Comparison of ENCODE assay signal across 13 cellular contexts in the genomic region with DNA sequence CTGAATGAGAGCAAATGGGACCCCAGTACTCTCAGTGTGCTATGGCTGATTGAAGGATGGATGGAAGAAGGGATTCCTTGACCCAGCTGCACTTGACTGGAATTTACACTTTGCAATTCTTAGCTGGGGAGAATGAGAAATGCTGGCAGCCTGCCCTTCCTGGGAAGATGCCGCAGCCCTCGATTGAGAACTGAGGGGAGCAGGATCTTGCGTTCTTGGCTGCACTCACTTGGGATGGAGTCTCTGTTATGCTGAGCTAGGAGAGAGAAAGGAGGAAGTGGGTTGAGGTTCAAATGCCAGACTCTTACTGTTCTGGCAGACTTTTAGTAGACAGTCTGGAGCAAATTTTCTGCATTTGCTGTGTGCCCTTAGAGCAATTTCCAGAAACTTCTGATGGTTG.
"Had no signal": no experiment of that assay in that cellular context is flagged by ENCODE, and none has a peak within 500 bp of the region (broad histone marks: within the 10 kb centered on the region; RNA-seq: fewer than 3 reads in every experiment).

No MANE protein-coding gene starts in this region.

- H3K4me2 ChIP-seq: SK-N-SH had no signal

- H2AFZ ChIP-seq: parathyroid adenoma had no signal

- H3K36me3 ChIP-seq: adrenal gland, heart left ventricle, upper lobe of left lung had no signal

- H3K4me3 ChIP-seq: adrenal gland, dorsolateral prefrontal cortex, heart left ventricle, skin epidermis, upper lobe of left lung had no signal

- H3K9me3 ChIP-seq: adrenal gland, heart left ventricle, SK-N-SH, upper lobe of left lung had no signal

- DNase-seq: activated CD4-positive, alpha-beta T cell treated with anti-CD3 and anti-CD28 coated beads, Interleukin-2, amount 10 ng/mL, durations not matched to agents 24 days and 14 days; activated CD8-positive, alpha-beta memory T cell treated with anti-CD3 and anti-CD28 coated beads for 24 hours; activated naive CD4-positive, alpha-beta T cell treated with anti-CD3 and anti-CD28 coated beads, Interleukin-2, amount 10 ng/mL, durations not matched to agents 7 days and 5 days; activated T-cell treated with anti-CD3 and anti-CD28 coated beads for 4 hours; dorsolateral prefrontal cortex; islet precursor cell; SK-N-SH; upper lobe of left lung had no signal

- ATAC-seq: WTC11 had no signal

- H3K79me2 ChIP-seq: parathyroid adenoma had no signal

- H3K4me1 ChIP-seq: adrenal gland, heart left ventricle, parathyroid adenoma, upper lobe of left lung had no signal

- H3K9ac ChIP-seq: parathyroid adenoma, SK-N-SH had no signal

- H3K27ac ChIP-seq: adrenal gland, dorsolateral prefrontal cortex, heart left ventricle, parathyroid adenoma, upper lobe of left lung had no signal

- H3K27me3 ChIP-seq: upper lobe of left lung had no signal
